In the genomic region with DNA sequence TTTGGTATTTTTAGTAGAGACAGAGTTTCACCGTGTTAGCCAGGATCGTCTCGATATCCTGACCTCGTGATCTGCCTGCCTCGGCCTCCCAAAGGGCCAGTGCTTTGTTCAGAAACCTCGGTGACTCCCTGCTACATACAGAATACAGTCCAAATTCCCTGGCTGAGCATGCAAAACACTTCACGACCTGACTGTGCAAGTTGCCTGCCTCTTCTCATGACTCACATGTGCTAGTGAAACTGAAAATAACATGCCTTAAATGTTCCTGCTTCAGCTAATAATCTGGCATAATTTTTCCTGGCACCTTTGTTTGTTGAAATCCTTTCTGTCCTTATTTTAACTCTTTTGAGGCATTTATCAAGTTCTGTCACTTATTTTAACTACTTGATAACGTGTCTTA, we compare ENCODE assay signal across 8 cellular contexts. TPM values are rescaled to one million over a fixed set of nuclear protein-coding genes. Genes with fewer than 3 reads are reported as not detected.
DNase-seq lines count a peak whose midpoint lies in the region; ATAC-seq, FAIRE-seq and TF ChIP-seq lines count a peak whose summit lies in the region.

No MANE protein-coding gene starts in this region.

- TF ChIP-seq POLR2A in GM12878 (IDR thresholded peaks at IDR 0.05; ENCODE audit: low read depth, low read length): no peak

- no peak for TF ChIP-seq RAD21 in GM12878 (IDR thresholded peaks at IDR 0.05; ENCODE audit: insufficient read depth, low read depth, low read length)

- peak overlapping the region; percentile 75 for H3K4me2 ChIP-seq in GM12878 (ENCODE audit: control insufficient read depth, insufficient read depth)

- SMC1A ChIA-PET in GM12878 (lab: Charles Lee; ENCODE audit: uncharacterized antibody, unreplicated experiment): interaction anchor here (0.7 to 3.3 kb wide), 20 partner anchors 8 to 565 kb away, joined by 3 to 19 read pairs (median 6); a partner anchor contains a TSS

- in situ Hi-C loops in GM12878 (cut with MboI): loop anchor here (5.0 kb wide), 1 partner anchor 207 kb away; no protein-coding TSS in a partner anchor

- peak overlapping the region; percentile 77 for H3K27ac ChIP-seq in GM12878 (ENCODE audit: control insufficient read depth, insufficient read depth)
- H3K27ac ChIP-seq in muscle layer of duodenum (ENCODE audit: low read length): peak overlapping the region; percentile 89

- ATAC-seq in GM12878: peak; percentile 70
- ATAC-seq in HG03521 (IDR thresholded peaks at IDR 0.05; ENCODE audit: unreplicated experiment): no peak

- H3K4me1 ChIP-seq in GM12878 (ENCODE audit: control insufficient read depth, insufficient read depth, low read length) (peaks cover 27% of the 10 kb centered on the region), muscle layer of duodenum (ENCODE audit: control insufficient read depth in 1 of 2, insufficient read depth in 2 of 2, low read length in 2 of 2) (peaks cover 0 to 7% of the 10 kb centered on the region in 2 donors)

- no peak for FAIRE-seq in GM12878 (lab: Jason Lieb, UNC)

- WGBS in GM12878 (ENCODE audit: insufficient coverage, insufficient replicate concordance, low lambda C conversion rate, missing lambda C conversion rate): 0% methylated on average over 8 of the region's 8 CpGs

- H3K9me3 ChIP-seq in GM12878 (replicated peaks; ENCODE audit: control insufficient read depth, insufficient read depth, low read length) (no peaks in the 10 kb centered on the region), muscle layer of duodenum (ENCODE audit: control insufficient read depth in 1 of 2, low read length in 2 of 2) (no peaks in the 10 kb centered on the region)

- POLR2A ChIA-PET in GM12878 (lab: Charles Lee): interaction anchor here (0.9 to 1.5 kb wide), 4 partner anchors 8 to 208 kb away, joined by 4 to 6 read pairs (median 5); a partner anchor contains a TSS

- RAD21 ChIA-PET in GM12878 (lab: Charles Lee; ENCODE audit: unreplicated experiment): interaction anchor here (0.9 to 2.9 kb wide), 15 partner anchors 8 to 686 kb away, joined by 3 to 16 read pairs (median 5); a partner anchor contains a TSS

- no TSS peak for BruUV-seq in GM12878 (replicated peaks; lab: Mats Ljungman, UMichigan)

- no peak for TF ChIP-seq EP300 in GM12878 (IDR thresholded peaks at IDR 0.05; ENCODE audit: borderline replicate concordance in 1 of 2, control insufficient read depth in 1 of 2, low read depth in 2 of 2, low read length in 2 of 2)

- TF ChIP-seq CTCF in GM06990 (IDR thresholded peaks at IDR 0.05; ENCODE audit: insufficient read depth, low read length, poor library complexity, severe bottlenecking) (no peak), GM12878 (IDR thresholded peaks at IDR 0.05 in 2 of 3, conservative IDR thresholded peaks at IDR 0.05 in 1 of 3; ENCODE audit: control insufficient read depth in 2 of 3, extremely low read depth in 1 of 3, insufficient read depth in 1 of 3, low read depth in 3 of 3, low read length in 3 of 3) (no peak)

- H3K27me3 ChIP-seq in GM06990 (replicated peaks; ENCODE audit: control insufficient read depth, insufficient read depth, low read length) (no peaks in the 10 kb centered on the region), GM12878 (replicated peaks in 1 of 2; ENCODE audit: control insufficient read depth in 2 of 2, insufficient read depth in 2 of 2, low read length in 1 of 2) (no peaks in the 10 kb centered on the region), muscle layer of duodenum (ENCODE audit: low read depth, low read length) (no peaks in the 10 kb centered on the region)

- H4K20me1 ChIP-seq in GM12878 (ENCODE audit: control insufficient read depth, insufficient read depth): no peaks in the 10 kb centered on the region; the same call in 1 of the 2 replicates

- DNase-seq in GM06990 (ENCODE audit: extremely low read depth, insufficient read length) (no peak), HCEC 1CT (peak; percentile 62), GM12878 (ENCODE audit: low read depth, low spot score) (peak; percentile 39), 8988T (no peak), NCI-H2227 treated with DMSO at 0.1 percent for 48 hours (lab: John Stamatoyannopoulos, UW) (no peak), NCI-H2081 treated with DMSO at 0.1 percent for 48 hours (lab: John Stamatoyannopoulos, UW) (no peak)

- H2AFZ ChIP-seq in GM12878 (ENCODE audit: control insufficient read depth, low read depth, low read length): peak overlapping the region; percentile 37; the same call in 1 of the 2 replicates

- peak overlapping the region; percentile 30 for H3K9ac ChIP-seq in GM12878 (ENCODE audit: control insufficient read depth, insufficient read depth, low read length)

- peaks cover 9% of the 10 kb centered on the region for H3K79me2 ChIP-seq in GM12878 (ENCODE audit: control insufficient read depth, insufficient read depth, low read length)

- H3K36me3 ChIP-seq in GM06990 (ENCODE audit: control insufficient read depth, insufficient read depth, low read length): no peaks in the 10 kb centered on the region
- peaks cover 0 to 5% of the 10 kb centered on the region in 2 experiments; a peak in 2 of 4 replicates for H3K36me3 ChIP-seq in GM12878 (ENCODE audit: control insufficient read depth in 2 of 2, insufficient read depth in 2 of 2, low read length in 1 of 2)
- peaks cover 3 to 10% of the 10 kb centered on the region in 2 donors for H3K36me3 ChIP-seq in muscle layer of duodenum (ENCODE audit: control insufficient read depth in 1 of 2, insufficient read depth in 2 of 2, low read length in 2 of 2)

- intact Hi-C loops in GM12878 (cut with micrococcal nuclease; ENCODE audit: unreplicated experiment): loop anchor here (2.0 kb wide), 1 partner anchor 77 kb away; a partner anchor contains a TSS

- CTCF ChIA-PET in GM12878 (lab: Yijun Ruan, JAX): interaction anchor here (0.6 to 3.7 kb wide), 42 partner anchors 8 to 905 kb away, joined by 3 to 39 read pairs (median 5); a partner anchor contains a TSS

- H3K4me3 ChIP-seq in GM06990 (replicated peaks; ENCODE audit: low read depth, low read length): peak overlapping the region; percentile 20
- H3K4me3 ChIP-seq in GM12878: peak overlapping the region; percentile 19; the same call in 1 of the 2 replicates
- H3K4me3 ChIP-seq in muscle layer of duodenum (ENCODE audit: low read depth in 1 of 2, low read length in 2 of 2): peak overlapping the region in 1 of 2 donors; percentile 59

TF ChIP-seq in GM12878, 131 proteins besides CTCF, POLR2A, EP300 and RAD21 (continues in another document):
- TF ChIP-seq HDGF (IDR thresholded peaks at IDR 0.05) (no peak), STAT1 (conservative IDR thresholded peaks at IDR 0.05) (no peak), POLR2AphosphoS5 (IDR thresholded peaks at IDR 0.05; ENCODE audit: low read length) (no peak), NFXL1 (IDR thresholded peaks at IDR 0.05; ENCODE audit: borderline replicate concordance) (no peak), MEF2B (IDR thresholded peaks at IDR 0.05; ENCODE audit: partially characterized antibody, poor library complexity, severe bottlenecking) (no peak), BHLHE40 (IDR thresholded peaks at IDR 0.05; ENCODE audit: borderline replicate concordance in 1 of 2, low read depth in 2 of 2, low read length in 1 of 2) (0 out of 4 replicates have a peak, but pooled peaks of 1 of the 2 experiments have one; percentile 14)

RNA-seq across cellular contexts. Expression of a gene that starts 8.2 kb away (rescaled TPM):
- 38.7 and 40.8 TPM in 2 replicates for total RNA-seq in GM12878 (2013; cell fraction: nucleolus; rRNA removed)
- 9.5 and 11.3 TPM in 2 replicates for total RNA-seq in GM12878 (2014; rRNA removed)
- 11.9 TPM in 2 replicates for total RNA-seq in GM12878 (2014; rRNA removed; fragmentation: Illumina TruSeq; extraction: Trizol)
- 21.4 and 22.5 TPM in 2 replicates for total RNA-seq in GM12878 (2021)
- 10.8 TPM for polyA plus RNA-seq in GM12878 (2011; ENCODE audit: low read depth)
- 33.8 and 34.9 TPM in 2 replicates for polyA plus RNA-seq in GM12878 (2011; rRNA removed)
- polyA plus RNA-seq in GM12878 (2011; cell fraction: cytosol; rRNA removed): 20.5 and 26.7 TPM in 2 replicates
- polyA plus RNA-seq in GM12878 (2011; cell fraction: nucleus; rRNA removed): 15.8 and 17.5 TPM in 2 replicates
- 16.0 and 19.3 TPM in 2 replicates for polyA plus RNA-seq in GM12878 (2012)
- polyA plus RNA-seq in GM12878 (2014; fragmentation: Illumina TruSeq; extraction: Trizol): 11.9 and 14.5 TPM in 2 replicates
- 10 to 100 TPM; 63.7 to 76.3 TPM for polyA plus RNA-seq in GM12878 (2014; fragmentation: Nextera tagmentation; extraction: Ambion mirVana)
- 17.2 and 20.9 TPM in 2 replicates for polyA plus RNA-seq in GM12878 (2014; rRNA removed)
- 10 to 100 TPM; 34.1 to 35.8 TPM for polyA plus RNA-seq in GM12878 (2016; fragmentation: Nextera tagmentation; extraction: Ambion mirVana)
- polyA minus RNA-seq in GM12878 (2011; rRNA and poly(A)+ RNA removed): 14.7 and 20.0 TPM in 2 replicates
- polyA minus RNA-seq in GM12878 (2011; cell fraction: cytosol; rRNA and poly(A)+ RNA removed): 6.4 and 6.9 TPM in 2 replicates
- 11.1 and 18.5 TPM in 2 replicates for polyA minus RNA-seq in GM12878 (2011; cell fraction: nucleus; rRNA and poly(A)+ RNA removed)

RNA-seq across cellular contexts. Expression of a gene that starts 8.2 kb away (rescaled TPM):
- 18.0 and 18.5 TPM in 2 replicates for total RNA-seq in GM12878 (2013; cell fraction: nucleolus; rRNA removed)
- 13.3 and 15.9 TPM in 2 replicates for total RNA-seq in GM12878 (2014; rRNA removed)
- total RNA-seq in GM12878 (2014; rRNA removed; fragmentation: Illumina TruSeq; extraction: Trizol): 9.7 and 10.5 TPM in 2 replicates
- 14.1 TPM in 2 replicates for total RNA-seq in GM12878 (2021)
- polyA plus RNA-seq in GM12878 (2011; ENCODE audit: low read depth): 5.8 TPM
- 11.7 and 12.0 TPM in 2 replicates for polyA plus RNA-seq in GM12878 (2011; rRNA removed)
- 9.8 and 17.0 TPM in 2 replicates for polyA plus RNA-seq in GM12878 (2011; cell fraction: cytosol; rRNA removed)
- 6.1 and 10.4 TPM in 2 replicates for polyA plus RNA-seq in GM12878 (2011; cell fraction: nucleus; rRNA removed)
- 8.0 and 8.9 TPM in 2 replicates for polyA plus RNA-seq in GM12878 (2012)
- 13.7 and 16.9 TPM in 2 replicates for polyA plus RNA-seq in GM12878 (2014; fragmentation: Illumina TruSeq; extraction: Trizol)
- polyA plus RNA-seq in GM12878 (2014; fragmentation: Nextera tagmentation; extraction: Ambion mirVana): 1 to 10 TPM; 2.6 to 3.0 TPM
- 13.4 and 16.3 TPM in 2 replicates for polyA plus RNA-seq in GM12878 (2014; rRNA removed)
- 10 to 100 TPM; 14.4 to 18.3 TPM for polyA plus RNA-seq in GM12878 (2016; fragmentation: Nextera tagmentation; extraction: Ambion mirVana)
- polyA minus RNA-seq in GM12878 (2011; rRNA and poly(A)+ RNA removed): 7.0 and 8.5 TPM in 2 replicates
- 5.2 and 5.8 TPM in 2 replicates for polyA minus RNA-seq in GM12878 (2011; cell fraction: cytosol; rRNA and poly(A)+ RNA removed)
- polyA minus RNA-seq in GM12878 (2011; cell fraction: nucleus; rRNA and poly(A)+ RNA removed): 7.5 and 12.3 TPM in 2 replicates

Comparison
In these comparisons a context has a peak if more than half of its experiments do, and no peak if none do; other contexts are left out.
1. DNase-seq: peak in HCEC 1CT (single experiment) and GM12878 (single experiment); none in GM06990 (single experiment), 8988T (single experiment), NCI-H2227 treated with DMSO at 0.1 percent for 48 hours (single experiment) and NCI-H2081 treated with DMSO at 0.1 percent for 48 hours (single experiment).